ENCODE assay signal across 18 cellular contexts in the genomic region with DNA sequence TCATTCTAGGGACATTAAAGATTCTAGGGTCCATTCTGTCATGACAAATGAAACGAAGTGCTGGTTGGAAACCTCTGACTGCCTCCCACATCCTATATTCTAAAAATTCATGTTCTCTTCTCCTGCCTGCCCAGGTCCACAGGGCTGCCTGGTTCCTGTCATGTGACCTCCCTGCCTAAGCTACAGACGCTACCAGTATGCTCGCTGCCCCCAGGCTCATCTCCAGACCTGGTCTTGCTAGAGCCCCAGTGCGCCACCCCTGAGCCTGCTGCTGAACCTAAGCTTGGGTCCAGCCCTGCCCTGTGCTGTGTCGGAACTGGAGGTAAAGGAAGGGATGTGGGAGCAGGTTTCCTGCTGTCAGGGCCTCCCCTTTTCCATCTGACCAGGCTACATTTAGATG.
DNase-seq lines count a peak whose midpoint lies in the region; ATAC-seq and TF ChIP-seq lines count a peak whose summit lies in the region.
"Had no signal": no experiment of that assay in that cellular context is flagged by ENCODE, and none has a peak within 500 bp of the region (broad histone marks: within the 10 kb centered on the region; RNA-seq: fewer than 3 reads in every experiment).

No MANE protein-coding gene starts in this region.

- no peaks in the 10 kb centered on the region for H3K27me3 ChIP-seq in Caco-2 (replicated peaks; ENCODE audit: control insufficient read depth, insufficient read depth, low read length)
- H3K27me3 ChIP-seq in lower lobe of right lung (ENCODE audit: low read depth), result no peaks in the 10 kb centered on the region
- H3K27me3 ChIP-seq: SJSA1 had no signal

- intact Hi-C loops in Caco-2 (cut with micrococcal nuclease; ENCODE audit: unreplicated experiment) (no loop called here), lower lobe of right lung (cut with DNase I) (no loop called here), sciatic nerve (cut with DNase I) (no loop called here)

- H3K4me1 Mint-ChIP-seq in Caco-2 (ENCODE audit: low read depth, unreplicated experiment), result no peaks in the 10 kb centered on the region

- H3K36me3 ChIP-seq in Caco-2 (ENCODE audit: control insufficient read depth, insufficient read depth, low read length), result no peaks in the 10 kb centered on the region
- no peaks in the 10 kb centered on the region for H3K36me3 ChIP-seq in lower lobe of right lung
- H3K36me3 ChIP-seq: SJSA1 had no signal

- H3K36me3 Mint-ChIP-seq in Caco-2 (ENCODE audit: insufficient read depth, unreplicated experiment), result no peaks in the 10 kb centered on the region

- BruUV-seq in Caco-2 (replicated peaks; lab: Mats Ljungman, UMichigan), result no TSS peak

- no peaks in the 10 kb centered on the region for H3K9me3 Mint-ChIP-seq in Caco-2 (ENCODE audit: unreplicated experiment)
- H3K9me3 Mint-ChIP-seq: H9 had no signal

- H3K27ac ChIP-seq in coronary artery (peak overlapping the region; percentile 40 to 85), lower lobe of right lung (peak overlapping the region; percentile 48)
- H3K27ac ChIP-seq: HL-60, RWPE1, SJSA1 had no signal

- DNase-seq in Caco-2, result no peak
- no peak for DNase-seq in coronary artery (ENCODE audit: low spot score)
- no peak for DNase-seq in lower lobe of right lung
- DNase-seq in sciatic nerve (ENCODE audit: low spot score), result no peak
- DNase-seq in omental fat pad (ENCODE audit: low spot score), result no peak
- DNase-seq in GM19240 (ENCODE audit: insufficient read length, low spot score), result no peak
- DNase-seq: COR-L47, EL, H9, MV-4-11, NCI-H1436 treated with DMSO at 0.1 percent for 48 hours, NCI-H2029 treated with DMSO at 0.1 percent for 48 hours, NCI-H774 had no signal

- H3K27me3 Mint-ChIP-seq in Caco-2 (ENCODE audit: insufficient read depth, unreplicated experiment), result peaks cover 7% of the 10 kb centered on the region

- TF ChIP-seq CTCF in Caco-2 (IDR thresholded peaks at IDR 0.05; ENCODE audit: insufficient read depth in 1 of 2, low read depth in 1 of 2, low read length in 1 of 2, severe bottlenecking in 1 of 2, unreplicated experiment in 1 of 2) (no peak), coronary artery (IDR thresholded peaks at IDR 0.05) (no peak), lower lobe of right lung (IDR thresholded peaks at IDR 0.05) (no peak), omental fat pad (IDR thresholded peaks at IDR 0.05) (no peak)

- H3K4me1 ChIP-seq in Caco-2 (peaks cover 9% of the 10 kb centered on the region; the same call in 1 of the 2 replicates), lower lobe of right lung (peaks cover 6% of the 10 kb centered on the region)

- H3K4me3 ChIP-seq in Caco-2 (ENCODE audit: low read depth, low read length) (no peak overlapping the region), coronary artery (no peak overlapping the region), lower lobe of right lung (no peak overlapping the region)
- H3K4me3 ChIP-seq: SJSA1 had no signal

- H3K4me3 Mint-ChIP-seq in Caco-2 (ENCODE audit: unreplicated experiment), result no peak overlapping the region
- H3K4me3 Mint-ChIP-seq: H9 had no signal

- H3K9me3 ChIP-seq in Caco-2 (no peaks in the 10 kb centered on the region), lower lobe of right lung (no peaks in the 10 kb centered on the region)
- H3K9me3 ChIP-seq: SJSA1 had no signal

- CTCF ChIA-PET in Caco-2 (lab: Charles Lee), result no interaction called here

- ATAC-seq in lower lobe of right lung (peak in 1 of 2 donors; percentile 24), sciatic nerve (peak; percentile 15), HG02798 (IDR thresholded peaks at IDR 0.05; ENCODE audit: poor library complexity, unreplicated experiment) (no peak), omental fat pad (ENCODE audit: low FRiP score) (no peak), HG02938 (IDR thresholded peaks at IDR 0.05; ENCODE audit: unreplicated experiment) (no peak)

- POLR2A ChIA-PET in Caco-2 (lab: Charles Lee), result interaction anchor here (1.0 kb wide), 1 partner anchor 18 kb away, joined by 3 read pairs; no protein-coding TSS in a partner anchor

- peak overlapping the region; percentile 40 for H3K27ac Mint-ChIP-seq in Caco-2 (ENCODE audit: unreplicated experiment)
- H3K27ac Mint-ChIP-seq: H9 had no signal
